Comparison of ENCODE assay signal across 16 cellular contexts in the genomic region with DNA sequence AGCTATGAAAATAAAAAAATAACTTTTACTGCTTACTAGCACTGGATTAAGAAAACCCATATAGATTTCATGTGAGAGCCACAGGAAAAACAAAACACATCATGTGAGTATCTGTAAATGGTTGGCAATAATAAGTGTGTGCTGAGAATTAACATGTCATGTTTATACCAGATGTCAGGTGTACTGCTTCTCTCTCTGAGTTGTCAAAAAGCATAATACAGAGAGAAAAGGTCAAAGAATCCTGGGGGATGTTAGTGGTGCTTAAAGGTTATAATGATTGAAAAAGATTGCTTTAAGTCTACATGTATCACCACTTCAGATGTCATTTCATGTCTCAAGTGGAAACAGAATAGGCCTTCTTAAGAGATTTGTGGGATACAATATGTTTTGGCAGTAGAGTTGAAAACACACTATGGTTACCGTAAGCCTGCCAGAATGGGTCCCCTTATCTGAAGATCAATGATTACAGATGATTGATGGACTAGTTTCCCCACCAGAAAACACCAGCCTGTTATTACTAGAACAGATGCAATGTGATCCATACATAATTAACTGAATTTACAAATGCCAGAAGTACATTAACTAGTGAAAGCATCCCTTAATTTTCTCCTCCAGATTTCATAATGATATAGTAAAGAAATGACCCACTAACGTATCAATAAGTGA.
DNase-seq lines count a peak whose midpoint lies in the region; ATAC-seq lines count a peak whose summit lies in the region.
"Had no signal": no experiment of that assay in that cellular context is flagged by ENCODE, and none has a peak within 500 bp of the region (broad histone marks: within the 10 kb centered on the region; RNA-seq: fewer than 3 reads in every experiment).

No MANE protein-coding gene starts in this region.

- DNase-seq in NCI-H1105 treated with DMSO at 0.1 percent for 48 hours (lab: John Stamatoyannopoulos, UW) (peak; percentile 5), NCI-H1105 (lab: John Stamatoyannopoulos, UW) (no peak), NCI-H187 (lab: John Stamatoyannopoulos, UW) (peak; percentile 0), NCI-H2227 treated with DMSO at 0.1 percent for 48 hours (lab: John Stamatoyannopoulos, UW) (peak; percentile 66), SK-N-DZ (ENCODE audit: low spot score) (peak; percentile 78)
- no peak for DNase-seq in stimulated activated CD4-positive, alpha-beta T cell treated with anti-CD3 and anti-CD28 coated beads, Interleukin-4, amount 100 ng/mL, for 24 hours
- DNase-seq: Caco-2; CD8-positive, alpha-beta T cell; GOT3; HFFc6; NCI-H1048; NCI-H2029; NCI-H446 treated with DMSO at 0.1 percent for 48 hours; SIG-M5 had no signal

- ATAC-seq in GM19452 (IDR thresholded peaks at IDR 0.05; ENCODE audit: unreplicated experiment) (no peak), HG03025 (IDR thresholded peaks at IDR 0.05; ENCODE audit: low FRiP score, unreplicated experiment) (no peak)
- ATAC-seq: CD8-positive, alpha-beta T cell had no signal

Comparison
In these comparisons a context has a peak if more than half of its experiments do, and no peak if none do; other contexts are left out.
1. DNase-seq: peak in NCI-H1105 treated with DMSO at 0.1 percent for 48 hours (single experiment), NCI-H187 (2 of 2), NCI-H2227 treated with DMSO at 0.1 percent for 48 hours (single experiment) and SK-N-DZ (single experiment); none in NCI-H1105 (single experiment) and stimulated activated CD4-positive, alpha-beta T cell treated with anti-CD3 and anti-CD28 coated beads, Interleukin-4, amount 100 ng/mL, for 24 hours (single experiment).